In genomic region chr16:84234656-84235285, GRCh38 we compare ENCODE assay signal across 22 cellular contexts. TPM values are rescaled to one million over a fixed set of nuclear protein-coding genes. Genes with fewer than 3 reads are reported as not detected.
DNase-seq lines count a peak whose midpoint lies in the region; ATAC-seq, FAIRE-seq and TF ChIP-seq lines count a peak whose summit lies in the region.
"Had no signal": no experiment of that assay in that cellular context is flagged by ENCODE, and none has a peak within 500 bp of the region (broad histone marks: within the 10 kb centered on the region; RNA-seq: fewer than 3 reads in every experiment).

No MANE protein-coding gene starts in this region.

- no peaks in the 10 kb centered on the region for H3K36me3 ChIP-seq in mesodermal cell (ENCODE audit: control insufficient read depth, insufficient read depth, low read length)
- H3K36me3 ChIP-seq: breast epithelium, tibial nerve had no signal

- 92 to 94% methylated on average over 13 of the region's 16 CpGs for WGBS in mesodermal cell (ENCODE audit: insufficient coverage in 2 of 2), 2 experiments

- no peaks in the 10 kb centered on the region for H3K4me1 ChIP-seq in mesodermal cell (ENCODE audit: control insufficient read depth, insufficient read depth, low read length, poor library complexity, severe bottlenecking)
- H3K4me1 ChIP-seq: breast epithelium had no signal

- TF ChIP-seq POLR2A in GM12891 (IDR thresholded peaks at IDR 0.05; ENCODE audit: low read depth, low read length): no peak

- H3K4me3 ChIP-seq in cardiac fibroblast (replicated peaks in 1 of 2; ENCODE audit: low read depth in 2 of 2, low read length in 2 of 2): no peak overlapping the region
- no peak overlapping the region for H3K4me3 ChIP-seq in mesodermal cell (ENCODE audit: extremely low read depth, insufficient read depth, low read length, poor library complexity, severe bottlenecking)
- H3K4me3 ChIP-seq: breast epithelium, tibial nerve had no signal

- DNase-seq in NCI-H146 (lab: John Stamatoyannopoulos, UW) (peak; percentile 59), cardiac fibroblast (ENCODE audit: low read depth in 2 of 2) (peak; percentile 28 to 48), sciatic nerve (ENCODE audit: low spot score) (no peak), GM12891 (ENCODE audit: insufficient read length, low spot score) (no peak), NCI-H187 treated with DMSO at 0.1 percent for 48 hours (lab: John Stamatoyannopoulos, UW) (no peak)
- no peak for DNase-seq in activated CD4-positive, alpha-beta T cell treated with anti-CD3 and anti-CD28 coated beads, Interleukin-2, amount 50 U/mL, for 4 hours
- DNase-seq: activated CD8-positive, alpha-beta T cell treated with anti-CD3 and anti-CD28 coated beads for 36 hours; activated naive CD8-positive, alpha-beta T cell treated with anti-CD3 and anti-CD28 coated beads, Interleukin-2, amount 10 ng/mL, durations not matched to agents 7 days and 5 days; naive B cell; NCI-H1694; NCI-H345; stimulated activated CD4-positive, alpha-beta T cell treated with anti-CD3 and anti-CD28 coated beads, Interleukin-15, amount 100 ng/mL, for 24 hours had no signal

- ATAC-seq in sciatic nerve (peak; percentile 85), GM18873 (IDR thresholded peaks at IDR 0.05; ENCODE audit: low FRiP score, unreplicated experiment) (no peak)
- ATAC-seq: activated CD8-positive, alpha-beta T cell treated with anti-CD3 and anti-CD28 coated beads for 36 hours; stimulated activated memory B cell treated with anti-CD40 and anti-IgM and Interleukin-4, amounts not matched to agents 10 μg/mL and 1 μg/mL and 100 μg/mL, for 72 hours had no signal

- H3K27ac ChIP-seq in mesodermal cell (ENCODE audit: low read depth, low read length, severe bottlenecking): peak overlapping the region; percentile 41
- H3K27ac ChIP-seq: breast epithelium had no signal

- H3K9me3 ChIP-seq in mesodermal cell (ENCODE audit: control insufficient read depth, low read length): no peaks in the 10 kb centered on the region
- H3K9me3 ChIP-seq: breast epithelium, tibial nerve had no signal

- intact Hi-C loops in sciatic nerve (cut with DNase I): no loop called here

- no peak for FAIRE-seq in GM12891 (lab: Jason Lieb, UNC)

- TF ChIP-seq CTCF in cardiac fibroblast (IDR thresholded peaks at IDR 0.05; ENCODE audit: low read depth, low read length): no peak

TF ChIP-seq in GM12891, 5 proteins besides CTCF, POLR2A, EP300 and RAD21:
- no peak for TF ChIP-seq POU2F2 (IDR thresholded peaks at IDR 0.05; ENCODE audit: low read depth, low read length)

RNA-seq across cellular contexts. Expression of gene KCNG4, which starts 5.0 kb away (rescaled TPM):
- not detected for polyA plus RNA-seq in mesodermal cell (2013, experiment 1 of 2)
- not detected for polyA plus RNA-seq in mesodermal cell (2013, experiment 2 of 2)
- not detected for total RNA-seq in sciatic nerve
- polyA plus RNA-seq in GM12891 (2012; ENCODE audit: low read depth, missing spikeins): not detected
- total RNA-seq: activated CD8-positive, alpha-beta T cell treated with anti-CD3 and anti-CD28 coated beads for 36 hours; activated naive CD8-positive, alpha-beta T cell treated with anti-CD3 and anti-CD28 coated beads, Interleukin-2, amount 10 ng/mL, durations not matched to agents 7 days and 5 days; breast epithelium; dermis microvascular lymphatic vessel endothelial cell; epithelial cell of proximal tubule; liver; pulmonary artery endothelial cell; T-helper 1 cell treated with Interleukin-12 subunit alpha and Interleukin-12 subunit beta and Interleukin-4 antibody, amounts not matched to agents 30 ng/mL and 1 ng/mL, for 36 hours had no signal
- polyA plus RNA-seq: liver had no signal

RNA-seq across cellular contexts. Expression of gene ADAD2, which starts 43.8 kb away (rescaled TPM):
- polyA plus RNA-seq in mesodermal cell (2013, experiment 1 of 2): 0.33 TPM
- not detected for polyA plus RNA-seq in mesodermal cell (2013, experiment 2 of 2)
- not detected for total RNA-seq in sciatic nerve
- 0.50 TPM for polyA plus RNA-seq in GM12891 (2012; ENCODE audit: low read depth, missing spikeins)
- total RNA-seq: activated naive CD8-positive, alpha-beta T cell treated with anti-CD3 and anti-CD28 coated beads, Interleukin-2, amount 10 ng/mL, durations not matched to agents 7 days and 5 days; dermis microvascular lymphatic vessel endothelial cell; epithelial cell of proximal tubule; pulmonary artery endothelial cell; T-helper 1 cell treated with Interleukin-12 subunit alpha and Interleukin-12 subunit beta and Interleukin-4 antibody, amounts not matched to agents 30 ng/mL and 1 ng/mL, for 36 hours had no signal

RNA-seq across cellular contexts. Expression of gene TAF1C, which starts 47.9 kb away (rescaled TPM):
- polyA plus RNA-seq in mesodermal cell (2013, experiment 1 of 2): 36.5 TPM
- 35.7 TPM for polyA plus RNA-seq in mesodermal cell (2013, experiment 2 of 2)
- total RNA-seq in sciatic nerve: 43.2 TPM
- polyA plus RNA-seq in GM12891 (2012; ENCODE audit: low read depth, missing spikeins): 20.8 TPM

RNA-seq across cellular contexts. Expression of gene WFDC1, which starts 59.9 kb away (rescaled TPM):
- polyA plus RNA-seq in mesodermal cell (2013, experiment 1 of 2): 2.0 TPM
- polyA plus RNA-seq in mesodermal cell (2013, experiment 2 of 2): 1.8 TPM
- total RNA-seq in sciatic nerve: 31.6 TPM
- polyA plus RNA-seq in GM12891 (2012; ENCODE audit: low read depth, missing spikeins): not detected
- total RNA-seq: activated CD8-positive, alpha-beta T cell treated with anti-CD3 and anti-CD28 coated beads for 36 hours; activated naive CD8-positive, alpha-beta T cell treated with anti-CD3 and anti-CD28 coated beads, Interleukin-2, amount 10 ng/mL, durations not matched to agents 7 days and 5 days; dermis microvascular lymphatic vessel endothelial cell; epithelial cell of proximal tubule; pulmonary artery endothelial cell; T-helper 1 cell treated with Interleukin-12 subunit alpha and Interleukin-12 subunit beta and Interleukin-4 antibody, amounts not matched to agents 30 ng/mL and 1 ng/mL, for 36 hours had no signal

Comparison
In these comparisons a context has a peak if more than half of its experiments do, and no peak if none do; other contexts are left out.
1. DNase-seq: peak in NCI-H146 (single experiment) and cardiac fibroblast (2 of 2); none in sciatic nerve (single experiment), activated CD4-positive, alpha-beta T cell treated with anti-CD3 and anti-CD28 coated beads, Interleukin-2, amount 50 U/mL, for 4 hours (0 of 2), GM12891 (single experiment) and NCI-H187 treated with DMSO at 0.1 percent for 48 hours (single experiment).